Comparison of ENCODE assay signal across 23 cellular contexts in the genomic region with DNA sequence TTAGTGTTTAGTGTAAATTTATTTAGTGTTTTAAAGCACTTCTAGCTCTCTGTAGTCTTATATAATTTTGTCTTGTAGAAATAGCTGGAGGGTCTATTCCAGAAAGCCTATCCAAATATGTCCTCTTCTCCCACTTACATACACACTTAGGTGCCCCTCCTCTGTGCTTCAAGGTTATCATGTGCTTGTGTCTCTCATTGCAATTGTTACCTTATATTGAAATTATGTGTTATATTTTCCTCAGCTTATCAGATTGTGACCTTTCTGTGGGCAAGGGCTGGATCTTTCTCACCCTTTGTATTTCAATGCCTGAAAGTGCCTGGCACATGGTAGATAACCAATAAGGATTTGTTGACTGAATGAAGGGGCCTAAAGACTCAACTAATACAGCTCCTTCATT. TPM values are rescaled to one million over a fixed set of nuclear protein-coding genes. Genes with fewer than 3 reads are reported as not detected.
DNase-seq lines count a peak whose midpoint lies in the region; ATAC-seq, FAIRE-seq and TF ChIP-seq lines count a peak whose summit lies in the region.
"Had no signal": no experiment of that assay in that cellular context is flagged by ENCODE, and none has a peak within 500 bp of the region (broad histone marks: within the 10 kb centered on the region; RNA-seq: fewer than 3 reads in every experiment).

No MANE protein-coding gene starts in this region.

- CTCF ChIA-PET in activated CD8-positive, alpha-beta T cell treated with anti-CD3 and anti-CD28 coated beads for 36 hours (lab: Charles Lee) = interaction anchor here (1.1 kb wide), 1 partner anchor 27 kb away, joined by 3 read pairs; no protein-coding TSS in a partner anchor
- CTCF ChIA-PET in activated CD8-positive, alpha-beta T cell treated with anti-CD3 and anti-CD28 coated beads, Interleukin-2, amount 10 ng/mL, durations not matched to agents 7 days and 5 days (lab: Charles Lee) = interaction anchor here (1.0 kb wide), 1 partner anchor 9 kb away, joined by 3 read pairs; no protein-coding TSS in a partner anchor

- peaks cover 5% of the 10 kb centered on the region for H3K36me3 Mint-ChIP-seq in activated CD8-positive, alpha-beta T cell treated with anti-CD3 and anti-CD28 coated beads for 36 hours (ENCODE audit: low read depth)
- peaks cover 7% of the 10 kb centered on the region for H3K36me3 Mint-ChIP-seq in activated CD8-positive, alpha-beta T cell treated with anti-CD3 and anti-CD28 coated beads, Interleukin-2, amount 10 ng/mL, durations not matched to agents 7 days and 5 days (ENCODE audit: low read depth)
- no peaks in the 10 kb centered on the region for H3K36me3 Mint-ChIP-seq in astrocyte (ENCODE audit: low read depth, unreplicated experiment)

- no peak overlapping the region for H2AFZ ChIP-seq in astrocyte (ENCODE audit: low read depth, low read length)
- H2AFZ ChIP-seq: GM23248 had no signal

- no peak overlapping the region for H3K27ac ChIP-seq in astrocyte (ENCODE audit: low read depth, low read length)
- H3K27ac ChIP-seq: 22Rv1, BLaER1, C4-2B, GM23248 had no signal

- H4K20me1 ChIP-seq in astrocyte (ENCODE audit: insufficient read depth, low read length) = peaks cover 47% of the 10 kb centered on the region
- H4K20me1 ChIP-seq: BLaER1 had no signal

- no peak for DNase-seq in activated CD8-positive, alpha-beta T cell treated with anti-CD3 and anti-CD28 coated beads for 36 hours
- DNase-seq in activated CD8-positive, alpha-beta T cell treated with anti-CD3 and anti-CD28 coated beads, Interleukin-2, amount 10 ng/mL, durations not matched to agents 7 days and 5 days = no peak
- no peak for DNase-seq in stimulated activated naive CD8-positive, alpha-beta T cell treated with anti-CD3 and anti-CD28 coated beads, Interleukin-15, Interleukin-2, amounts not matched to agents 100 U/mL and 50 U/mL, for 24 hours
- no peak for DNase-seq in stimulated activated naive CD8-positive, alpha-beta T cell treated with anti-CD3 and anti-CD28 coated beads, Interleukin-15, amount 100 ng/mL, for 72 hours
- no peak for DNase-seq in astrocyte (ENCODE audit: low read depth)
- DNase-seq in foreskin melanocyte = no peak
- DNase-seq in epidermal melanocyte (ENCODE audit: insufficient read length, low spot score) = no peak
- no peak for DNase-seq in D721Med (ENCODE audit: insufficient read length, low spot score)
- DNase-seq: CD4-positive, CD25-positive, alpha-beta regulatory T cell; CD8-positive, alpha-beta memory T cell; DMS53; DMS79 treated with DMSO at 0.1 percent for 48 hours; GF-D8; GM23248; H7; HCEC 1CT had no signal

- H3K9me3 ChIP-seq in astrocyte (ENCODE audit: insufficient read depth, low read depth, low read length) = no peaks in the 10 kb centered on the region
- H3K9me3 ChIP-seq: BLaER1 had no signal

- peaks cover 87% of the 10 kb centered on the region for H3K79me2 ChIP-seq in astrocyte (ENCODE audit: insufficient read depth, low read length)

- H3K27me3 ChIP-seq in astrocyte (ENCODE audit: insufficient read depth, low read length) = no peaks in the 10 kb centered on the region
- H3K27me3 ChIP-seq: BLaER1 had no signal

- no peak overlapping the region for H3K4me3 ChIP-seq in astrocyte (ENCODE audit: insufficient read depth, low read depth, low read length)
- H3K4me3 ChIP-seq: BLaER1, GM23248 had no signal

- POLR2A ChIA-PET in activated CD8-positive, alpha-beta T cell treated with anti-CD3 and anti-CD28 coated beads for 36 hours (lab: Charles Lee) = no interaction called here
- POLR2A ChIA-PET in activated CD8-positive, alpha-beta T cell treated with anti-CD3 and anti-CD28 coated beads, Interleukin-2, amount 10 ng/mL, durations not matched to agents 7 days and 5 days (lab: Charles Lee) = no interaction called here

- H3K27ac Mint-ChIP-seq in activated CD8-positive, alpha-beta T cell treated with anti-CD3 and anti-CD28 coated beads for 36 hours = no peak overlapping the region
- H3K27ac Mint-ChIP-seq in activated CD8-positive, alpha-beta T cell treated with anti-CD3 and anti-CD28 coated beads, Interleukin-2, amount 10 ng/mL, durations not matched to agents 7 days and 5 days = no peak overlapping the region
- no peak overlapping the region for H3K27ac Mint-ChIP-seq in stimulated activated naive CD8-positive, alpha-beta T cell treated with anti-CD3 and anti-CD28 coated beads, Interleukin-15, amount 100 ng/mL, for 72 hours
- H3K27ac Mint-ChIP-seq in astrocyte (ENCODE audit: unreplicated experiment) = no peak overlapping the region
- H3K27ac Mint-ChIP-seq: B cell; CD4-positive, CD25-positive, alpha-beta regulatory T cell had no signal

- FAIRE-seq in astrocyte (lab: Jason Lieb, UNC) (peak; percentile 93), D721Med (lab: Jason Lieb, UNC) (no peak)
- FAIRE-seq: A204.1, GM19239, H1 had no signal

- intact Hi-C loops in activated CD8-positive, alpha-beta T cell treated with anti-CD3 and anti-CD28 coated beads for 36 hours (cut with micrococcal nuclease) = no loop called here

- H3K27me3 Mint-ChIP-seq in activated CD8-positive, alpha-beta T cell treated with anti-CD3 and anti-CD28 coated beads for 36 hours = no peaks in the 10 kb centered on the region
- H3K27me3 Mint-ChIP-seq in activated CD8-positive, alpha-beta T cell treated with anti-CD3 and anti-CD28 coated beads, Interleukin-2, amount 10 ng/mL, durations not matched to agents 7 days and 5 days (ENCODE audit: low read depth) = no peaks in the 10 kb centered on the region
- no peaks in the 10 kb centered on the region for H3K27me3 Mint-ChIP-seq in stimulated activated naive CD8-positive, alpha-beta T cell treated with anti-CD3 and anti-CD28 coated beads, Interleukin-15, amount 100 ng/mL, for 72 hours
- H3K27me3 Mint-ChIP-seq in astrocyte (ENCODE audit: low read depth, unreplicated experiment) = no peaks in the 10 kb centered on the region
- H3K27me3 Mint-ChIP-seq: B cell; CD4-positive, CD25-positive, alpha-beta regulatory T cell; CD8-positive, alpha-beta memory T cell had no signal

- H3K4me1 ChIP-seq in astrocyte (ENCODE audit: insufficient read depth, low read length) = peaks cover 12% of the 10 kb centered on the region

- TF ChIP-seq CTCF in activated CD8-positive, alpha-beta T cell treated with anti-CD3 and anti-CD28 coated beads for 36 hours (IDR thresholded peaks at IDR 0.05) = no peak
- TF ChIP-seq CTCF in astrocyte (IDR thresholded peaks at IDR 0.05; ENCODE audit: insufficient read depth, low read depth, low read length) (no peak), D721Med (IDR thresholded peaks at IDR 0.05; ENCODE audit: insufficient read depth, missing control alignments) (no peak)

- no peaks in the 10 kb centered on the region for H3K36me3 ChIP-seq in astrocyte (ENCODE audit: insufficient read depth, low read length)
- H3K36me3 ChIP-seq: BLaER1 had no signal

- no peak overlapping the region for H3K4me3 Mint-ChIP-seq in activated CD8-positive, alpha-beta T cell treated with anti-CD3 and anti-CD28 coated beads for 36 hours
- H3K4me3 Mint-ChIP-seq in activated CD8-positive, alpha-beta T cell treated with anti-CD3 and anti-CD28 coated beads, Interleukin-2, amount 10 ng/mL, durations not matched to agents 7 days and 5 days = no peak overlapping the region
- no peak overlapping the region for H3K4me3 Mint-ChIP-seq in stimulated activated naive CD8-positive, alpha-beta T cell treated with anti-CD3 and anti-CD28 coated beads, Interleukin-15, amount 100 ng/mL, for 72 hours
- no peak overlapping the region for H3K4me3 Mint-ChIP-seq in astrocyte (ENCODE audit: unreplicated experiment)
- H3K4me3 Mint-ChIP-seq: B cell; CD4-positive, CD25-positive, alpha-beta regulatory T cell; CD8-positive, alpha-beta memory T cell had no signal

- H3K4me1 Mint-ChIP-seq in activated CD8-positive, alpha-beta T cell treated with anti-CD3 and anti-CD28 coated beads for 36 hours (ENCODE audit: low read depth) = peaks cover 40% of the 10 kb centered on the region
- H3K4me1 Mint-ChIP-seq in activated CD8-positive, alpha-beta T cell treated with anti-CD3 and anti-CD28 coated beads, Interleukin-2, amount 10 ng/mL, durations not matched to agents 7 days and 5 days (ENCODE audit: low read depth) = peaks cover 22% of the 10 kb centered on the region
- H3K4me1 Mint-ChIP-seq in stimulated activated naive CD8-positive, alpha-beta T cell treated with anti-CD3 and anti-CD28 coated beads, Interleukin-15, amount 100 ng/mL, for 72 hours = peaks cover 25% of the 10 kb centered on the region
- peaks cover 4% of the 10 kb centered on the region for H3K4me1 Mint-ChIP-seq in astrocyte (ENCODE audit: low read depth, unreplicated experiment)

- H3K9me3 Mint-ChIP-seq in activated CD8-positive, alpha-beta T cell treated with anti-CD3 and anti-CD28 coated beads for 36 hours = no peaks in the 10 kb centered on the region
- H3K9me3 Mint-ChIP-seq in activated CD8-positive, alpha-beta T cell treated with anti-CD3 and anti-CD28 coated beads, Interleukin-2, amount 10 ng/mL, durations not matched to agents 7 days and 5 days (ENCODE audit: insufficient read depth) = no peaks in the 10 kb centered on the region
- H3K9me3 Mint-ChIP-seq in stimulated activated naive CD8-positive, alpha-beta T cell treated with anti-CD3 and anti-CD28 coated beads, Interleukin-15, amount 100 ng/mL, for 72 hours = no peaks in the 10 kb centered on the region
- no peaks in the 10 kb centered on the region for H3K9me3 Mint-ChIP-seq in astrocyte (ENCODE audit: unreplicated experiment)
- H3K9me3 Mint-ChIP-seq: CD4-positive, CD25-positive, alpha-beta regulatory T cell; CD8-positive, alpha-beta memory T cell had no signal

- peak; percentile 45 for ATAC-seq in activated CD8-positive, alpha-beta T cell treated with anti-CD3 and anti-CD28 coated beads for 36 hours
- ATAC-seq in activated CD8-positive, alpha-beta T cell treated with anti-CD3 and anti-CD28 coated beads, Interleukin-2, amount 10 ng/mL, durations not matched to agents 7 days and 5 days = no peak
- peak; percentile 71 for ATAC-seq in stimulated activated naive CD8-positive, alpha-beta T cell treated with anti-CD3 and anti-CD28 coated beads, Interleukin-15, Interleukin-2, amounts not matched to agents 100 U/mL and 50 U/mL, for 24 hours
- no peak for ATAC-seq in stimulated activated naive CD8-positive, alpha-beta T cell treated with anti-CD3 and anti-CD28 coated beads, Interleukin-15, amount 100 ng/mL, for 72 hours

- H3K4me2 ChIP-seq in astrocyte (ENCODE audit: low read length) = no peak overlapping the region
- H3K4me2 ChIP-seq: BLaER1 had no signal

- no peak overlapping the region for H3K9ac ChIP-seq in astrocyte (ENCODE audit: low read length)
- H3K9ac ChIP-seq: BLaER1, GM23248 had no signal

RNA-seq across cellular contexts. Expression of a gene that starts 18.4 kb away (rescaled TPM):
- total RNA-seq in activated CD8-positive, alpha-beta T cell treated with anti-CD3 and anti-CD28 coated beads for 36 hours = 10 to 100 TPM in 1 of 2 experiments, 1 to 10 TPM in 1; 9.9 to 10.2 TPM
- 10 to 100 TPM; 26.5 to 29.7 TPM for total RNA-seq in activated CD8-positive, alpha-beta T cell treated with anti-CD3 and anti-CD28 coated beads, Interleukin-2, amount 10 ng/mL, durations not matched to agents 7 days and 5 days
- total RNA-seq in astrocyte = 19.0 and 20.1 TPM in 2 replicates

Comparison
In these comparisons a context has a peak if more than half of its experiments do, and no peak if none do; other contexts are left out.
1. ATAC-seq: peak in activated CD8-positive, alpha-beta T cell treated with anti-CD3 and anti-CD28 coated beads for 36 hours (single experiment) and stimulated activated naive CD8-positive, alpha-beta T cell treated with anti-CD3 and anti-CD28 coated beads, Interleukin-15, Interleukin-2, amounts not matched to agents 100 U/mL and 50 U/mL, for 24 hours (single experiment); none in activated CD8-positive, alpha-beta T cell treated with anti-CD3 and anti-CD28 coated beads, Interleukin-2, amount 10 ng/mL, durations not matched to agents 7 days and 5 days (single experiment) and stimulated activated naive CD8-positive, alpha-beta T cell treated with anti-CD3 and anti-CD28 coated beads, Interleukin-15, amount 100 ng/mL, for 72 hours (single experiment).